In genomic region chr17:59331929-59332889, GRCh38 we compare ENCODE assay signal across 8 cellular contexts. TPM values are rescaled to one million over a fixed set of nuclear protein-coding genes. Genes with fewer than 3 reads are reported as not detected.
A peak's percentile ranks its signal among the peaks of the same experiment; 100 is the strongest.
DNase-seq lines count a peak whose midpoint lies in the region; ATAC-seq and TF ChIP-seq lines count a peak whose summit lies in the region.

No MANE protein-coding gene starts in this region.

- H3K4me3 Mint-ChIP-seq in activated CD4-positive, alpha-beta T cell treated with anti-CD3 and anti-CD28 coated beads for 36 hours: peak overlapping the region; percentile 81
- peak overlapping the region; percentile 88 for H3K4me3 Mint-ChIP-seq in activated CD8-positive, alpha-beta T cell treated with anti-CD3 and anti-CD28 coated beads, Interleukin-2, amount 10 ng/mL, durations not matched to agents 7 days and 5 days

- no peaks in the 10 kb centered on the region for H3K27me3 Mint-ChIP-seq in activated CD4-positive, alpha-beta T cell treated with anti-CD3 and anti-CD28 coated beads for 36 hours
- peaks cover 3% of the 10 kb centered on the region for H3K27me3 Mint-ChIP-seq in activated CD8-positive, alpha-beta T cell treated with anti-CD3 and anti-CD28 coated beads, Interleukin-2, amount 10 ng/mL, durations not matched to agents 7 days and 5 days (ENCODE audit: low read depth)

- no peak for TF ChIP-seq CTCF in transverse colon (IDR thresholded peaks at IDR 0.05)

- 0 to 1% methylated on average over 83 to 96 of the region's 96 CpGs for WGBS in esophagus, 2 donors
- WGBS in transverse colon (ENCODE audit: low coverage in 1 of 2), 2 donors: 1% methylated on average over 69 of the region's 96 CpGs; no CpG with 5 or more reads in 1 of the 2 donors

- H3K27me3 ChIP-seq in esophagus (ENCODE audit: control insufficient read depth in 1 of 2, insufficient read depth in 2 of 2, low read length in 2 of 2) (no peaks in the 10 kb centered on the region), muscle layer of colon (ENCODE audit: control insufficient read depth in 1 of 2, insufficient read depth in 2 of 2, low read length in 2 of 2) (no peaks in the 10 kb centered on the region), transverse colon (no peaks in the 10 kb centered on the region)

- peak; percentile 51 for DNase-seq in activated CD4-positive, alpha-beta T cell treated with anti-CD3 and anti-CD28 coated beads for 36 hours
- no peak for DNase-seq in activated CD4-positive, alpha-beta T cell treated with anti-CD3 and anti-CD28 coated beads, Interleukin-2, amount 50 U/mL, for 1 hour
- peak; percentile 47 for DNase-seq in activated CD8-positive, alpha-beta T cell treated with anti-CD3 and anti-CD28 coated beads, Interleukin-2, amount 10 ng/mL, durations not matched to agents 7 days and 5 days
- DNase-seq in transverse colon (peak; percentile 51), NCI-H1092 treated with DMSO at 0.1 percent for 48 hours (lab: John Stamatoyannopoulos, UW) (no peak)

- H3K27ac ChIP-seq in esophagus (ENCODE audit: low read depth in 2 of 2, low read length in 1 of 2) (peak overlapping the region; percentile 86 to 88), muscle layer of colon (ENCODE audit: low read depth, low read length) (peak overlapping the region; percentile 99), transverse colon (peak overlapping the region; percentile 92 to 98 (median 96))

- in situ Hi-C loops in transverse colon (cut with MboI; ENCODE audit: low pct_ligation_motif_present in 1 of 4, low pct_unique_long_range_greater_than_20kb in 1 of 4, low sequenced_read_pairs in 3 of 4): no loop called here

- TF ChIP-seq EP300 in transverse colon (IDR thresholded peaks at IDR 0.05; ENCODE audit: low read depth): no peak

- peak overlapping the region; percentile 75 for H3K27ac Mint-ChIP-seq in activated CD4-positive, alpha-beta T cell treated with anti-CD3 and anti-CD28 coated beads for 36 hours
- peak overlapping the region; percentile 48 for H3K27ac Mint-ChIP-seq in activated CD8-positive, alpha-beta T cell treated with anti-CD3 and anti-CD28 coated beads, Interleukin-2, amount 10 ng/mL, durations not matched to agents 7 days and 5 days

- H3K9me3 ChIP-seq in esophagus (ENCODE audit: control insufficient read depth in 2 of 2, insufficient read depth in 1 of 2, low read depth in 1 of 2, low read length in 1 of 2) (no peaks in the 10 kb centered on the region), muscle layer of colon (ENCODE audit: low read length) (no peaks in the 10 kb centered on the region), transverse colon (no peaks in the 10 kb centered on the region)

- TF ChIP-seq POLR2A in transverse colon (IDR thresholded peaks at IDR 0.05): peak; percentile 26

- H3K36me3 ChIP-seq in esophagus (ENCODE audit: control insufficient read depth in 2 of 2, insufficient read depth in 2 of 2, low read length in 1 of 2): no peaks in the 10 kb centered on the region
- H3K36me3 ChIP-seq in muscle layer of colon (ENCODE audit: insufficient read depth, low read length): no peaks in the 10 kb centered on the region
- no peaks in the 10 kb centered on the region for H3K36me3 ChIP-seq in transverse colon

- intact Hi-C loops in activated CD4-positive, alpha-beta T cell treated with anti-CD3 and anti-CD28 coated beads for 36 hours (cut with DNase I, micrococcal nuclease): loop anchor here (1.0 to 10.0 kb wide), 9 partner anchors 30 to 1263 kb away; partner anchors contain the start of genes CLTC (in 1 of the 2), GDPD1 (in 1 of the 2), PRR11 (in 1 of the 2) and SKA2 (in 1 of the 2)
- intact Hi-C loops in transverse colon (cut with DNase I; ENCODE audit: low total_unique reads): loop anchor here (5.0 kb wide), 2 partner anchors 40 to 105 kb away; no protein-coding TSS in a partner anchor

- H3K4me3 ChIP-seq in esophagus (ENCODE audit: low read depth in 1 of 2, low read length in 2 of 2): peak overlapping the region; percentile 69 to 94
- peak overlapping the region; percentile 93 to 97 for H3K4me3 ChIP-seq in muscle layer of colon (ENCODE audit: low read depth in 1 of 2, low read length in 2 of 2)
- peak overlapping the region; percentile 89 to 97 (median 95) for H3K4me3 ChIP-seq in transverse colon

- no peak for ATAC-seq in activated CD4-positive, alpha-beta T cell treated with anti-CD3 and anti-CD28 coated beads for 36 hours
- ATAC-seq in HG03521 (IDR thresholded peaks at IDR 0.05; ENCODE audit: unreplicated experiment): peak; percentile 1
- ATAC-seq in activated CD8-positive, alpha-beta T cell treated with anti-CD3 and anti-CD28 coated beads, Interleukin-2, amount 10 ng/mL, durations not matched to agents 7 days and 5 days: peak; percentile 37

- H3K4me1 ChIP-seq in esophagus (ENCODE audit: control insufficient read depth in 2 of 2, insufficient read depth in 2 of 2, low read length in 1 of 2) (peaks cover 0 to 8% of the 10 kb centered on the region in 2 donors), muscle layer of colon (ENCODE audit: insufficient read depth, low read length) (peaks cover 56% of the 10 kb centered on the region), transverse colon (peaks cover 25 to 69% (median 45%) of the 10 kb centered on the region in 4 donors)

- peaks cover 62% of the 10 kb centered on the region for H3K4me1 Mint-ChIP-seq in activated CD4-positive, alpha-beta T cell treated with anti-CD3 and anti-CD28 coated beads for 36 hours
- peaks cover 59% of the 10 kb centered on the region for H3K4me1 Mint-ChIP-seq in activated CD8-positive, alpha-beta T cell treated with anti-CD3 and anti-CD28 coated beads, Interleukin-2, amount 10 ng/mL, durations not matched to agents 7 days and 5 days (ENCODE audit: low read depth)

- H3K36me3 Mint-ChIP-seq in activated CD4-positive, alpha-beta T cell treated with anti-CD3 and anti-CD28 coated beads for 36 hours (ENCODE audit: low read depth): no peaks in the 10 kb centered on the region
- H3K36me3 Mint-ChIP-seq in activated CD8-positive, alpha-beta T cell treated with anti-CD3 and anti-CD28 coated beads, Interleukin-2, amount 10 ng/mL, durations not matched to agents 7 days and 5 days (ENCODE audit: low read depth): peaks cover 2% of the 10 kb centered on the region

- peak overlapping the region; percentile 39 for H3K9ac ChIP-seq in muscle layer of colon (ENCODE audit: low read length)

- H3K9me3 Mint-ChIP-seq in activated CD4-positive, alpha-beta T cell treated with anti-CD3 and anti-CD28 coated beads for 36 hours (ENCODE audit: low read depth): no peaks in the 10 kb centered on the region
- H3K9me3 Mint-ChIP-seq in activated CD8-positive, alpha-beta T cell treated with anti-CD3 and anti-CD28 coated beads, Interleukin-2, amount 10 ng/mL, durations not matched to agents 7 days and 5 days (ENCODE audit: insufficient read depth): no peaks in the 10 kb centered on the region

- CTCF ChIA-PET in activated CD4-positive, alpha-beta T cell treated with anti-CD3 and anti-CD28 coated beads for 36 hours (lab: Charles Lee): interaction anchor here (0.8 to 2.3 kb wide), 11 partner anchors 11 to 122 kb away, joined by 3 to 16 read pairs (median 5); no protein-coding TSS in a partner anchor
- CTCF ChIA-PET in activated CD8-positive, alpha-beta T cell treated with anti-CD3 and anti-CD28 coated beads, Interleukin-2, amount 10 ng/mL, durations not matched to agents 7 days and 5 days (lab: Charles Lee): interaction anchor here (0.7 to 2.6 kb wide), 14 partner anchors 11 to 341 kb away, joined by 3 to 22 read pairs (median 4); no protein-coding TSS in a partner anchor

- POLR2A ChIA-PET in activated CD4-positive, alpha-beta T cell treated with anti-CD3 and anti-CD28 coated beads for 36 hours (lab: Charles Lee): no interaction called here
- POLR2A ChIA-PET in activated CD8-positive, alpha-beta T cell treated with anti-CD3 and anti-CD28 coated beads, Interleukin-2, amount 10 ng/mL, durations not matched to agents 7 days and 5 days (lab: Charles Lee): interaction anchor here (0.5 to 3.4 kb wide), 11 partner anchors 11 to 701 kb away, joined by 3 to 22 read pairs (median 3); no protein-coding TSS in a partner anchor

RNA-seq across cellular contexts. Expression of gene YPEL2, which starts 0.8 kb away (rescaled TPM):
- total RNA-seq in activated CD4-positive, alpha-beta T cell treated with anti-CD3 and anti-CD28 coated beads for 36 hours: 1 to 10 TPM; 4.3 to 6.9 TPM
- 1 to 10 TPM; 9.0 to 10.0 TPM for total RNA-seq in activated CD8-positive, alpha-beta T cell treated with anti-CD3 and anti-CD28 coated beads, Interleukin-2, amount 10 ng/mL, durations not matched to agents 7 days and 5 days
- 1 to 10 TPM; 3.2 to 4.5 TPM for polyA plus RNA-seq in esophagus
- total RNA-seq in transverse colon: 10 to 100 TPM; 24.7 to 45.0 (median 32.8) TPM

Comparison
In these comparisons a context has a peak if more than half of its experiments do, and no peak if none do; other contexts are left out.
1. DNase-seq: peak in activated CD4-positive, alpha-beta T cell treated with anti-CD3 and anti-CD28 coated beads for 36 hours (single experiment), activated CD8-positive, alpha-beta T cell treated with anti-CD3 and anti-CD28 coated beads, Interleukin-2, amount 10 ng/mL, durations not matched to agents 7 days and 5 days (single experiment) and transverse colon (single experiment); none in activated CD4-positive, alpha-beta T cell treated with anti-CD3 and anti-CD28 coated beads, Interleukin-2, amount 50 U/mL, for 1 hour (single experiment) and NCI-H1092 treated with DMSO at 0.1 percent for 48 hours (single experiment).
2. Peak in every context shown above with its lines, with median percentiles within 50 percentile points of each other: H3K27ac ChIP-seq and H3K4me3 ChIP-seq.